ENCODE assay signal across 1 cellular context in the genomic region with DNA sequence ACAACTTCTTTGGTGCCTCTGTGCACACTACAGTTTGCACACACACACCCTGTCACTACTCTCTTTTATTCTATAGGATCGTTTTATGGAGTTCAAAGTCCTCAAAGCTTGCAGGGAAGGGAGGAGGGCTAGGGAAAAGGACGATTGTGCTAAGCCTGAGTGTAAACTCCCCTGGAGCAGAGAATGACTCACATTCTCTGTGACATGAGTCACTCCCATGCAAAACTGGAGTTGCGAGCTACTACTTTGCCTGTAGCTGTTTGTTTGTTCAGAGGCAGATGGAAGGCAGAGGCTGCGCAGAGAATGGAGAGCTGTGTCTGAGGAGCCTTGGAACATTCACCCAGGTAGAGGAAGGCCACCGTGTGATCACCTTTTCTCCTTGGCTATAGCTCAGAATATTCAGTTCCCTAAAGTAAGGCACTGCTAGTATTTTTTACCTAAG.
TF ChIP-seq lines count a peak whose summit lies in the region.

No MANE protein-coding gene starts in this region.

TF ChIP-seq in HepG2, 621 proteins besides CTCF, POLR2A, EP300 and RAD21 (continued from another document and continues in another):
- TF ChIP-seq MLX (CRISPR knock-in tag; IDR thresholded peaks at IDR 0.05) (0 out of 2 replicates have a peak, but pooled peaks have one; percentile 47), RBAK (CRISPR knock-in tag; IDR thresholded peaks at IDR 0.05) (no peak), HES4 (CRISPR knock-in tag; IDR thresholded peaks at IDR 0.05; ENCODE audit: borderline replicate concordance) (no peak), ZNF883 (CRISPR knock-in tag; IDR thresholded peaks at IDR 0.05; ENCODE audit: not compliant biosample characterization) (no peak), ARHGAP35 (CRISPR knock-in tag; IDR thresholded peaks at IDR 0.05; ENCODE audit: borderline replicate concordance) (no peak), ZSCAN9 (CRISPR knock-in tag; IDR thresholded peaks at IDR 0.05; ENCODE audit: borderline replicate concordance) (peak; percentile 23; the same call in 1 of the 2 replicates), MTF2 (CRISPR knock-in tag; IDR thresholded peaks at IDR 0.05; ENCODE audit: borderline replicate concordance) (no peak), MED1 (CRISPR knock-in tag; IDR thresholded peaks at IDR 0.05) (peak; percentile 88), KMT2A (CRISPR knock-in tag; IDR thresholded peaks at IDR 0.05) (0 out of 2 replicates have a peak, but pooled peaks have one; percentile 39), ZMYM3 (CRISPR knock-in tag; IDR thresholded peaks at IDR 0.05) (peak; percentile 74), NFRKB (IDR thresholded peaks at IDR 0.05) (no peak), HMG20A (CRISPR knock-in tag; IDR thresholded peaks at IDR 0.05; ENCODE audit: borderline replicate concordance) (peak; percentile 90; the same call in 1 of the 2 replicates), PATZ1 (CRISPR knock-in tag; IDR thresholded peaks at IDR 0.05) (0 out of 2 replicates have a peak, but pooled peaks have one; percentile 33), MBD4 (IDR thresholded peaks at IDR 0.05; ENCODE audit: borderline replicate concordance, low read length) (no peak), EED (CRISPR knock-in tag; IDR thresholded peaks at IDR 0.05) (no peak), FOXC1 (CRISPR knock-in tag; IDR thresholded peaks at IDR 0.05; ENCODE audit: borderline replicate concordance) (no peak), SNRNP70 (IDR thresholded peaks at IDR 0.05; ENCODE audit: low read depth, low read length) (no peak), ZFX (CRISPR knock-in tag; IDR thresholded peaks at IDR 0.05; ENCODE audit: low read depth) (no peak), ZNF703 (CRISPR knock-in tag; IDR thresholded peaks at IDR 0.05; ENCODE audit: borderline replicate concordance) (no peak), JUND (CRISPR knock-in tag; IDR thresholded peaks at IDR 0.05) (peak; percentile 98), HNRNPUL1 (IDR thresholded peaks at IDR 0.05; ENCODE audit: low read depth, low read length) (no peak), RXRB (CRISPR knock-in tag; IDR thresholded peaks at IDR 0.05; ENCODE audit: borderline replicate concordance) (peak; percentile 65), ZNF550 (CRISPR knock-in tag; IDR thresholded peaks at IDR 0.05; ENCODE audit: borderline replicate concordance) (no peak), GPN1 (CRISPR knock-in tag; IDR thresholded peaks at IDR 0.05; ENCODE audit: borderline replicate concordance) (no peak), ZNF232 (CRISPR knock-in tag; IDR thresholded peaks at IDR 0.05; ENCODE audit: borderline replicate concordance) (no peak), ZKSCAN1 (IDR thresholded peaks at IDR 0.05; ENCODE audit: low read length) (no peak)
- TF ChIP-seq, protein P1, sequence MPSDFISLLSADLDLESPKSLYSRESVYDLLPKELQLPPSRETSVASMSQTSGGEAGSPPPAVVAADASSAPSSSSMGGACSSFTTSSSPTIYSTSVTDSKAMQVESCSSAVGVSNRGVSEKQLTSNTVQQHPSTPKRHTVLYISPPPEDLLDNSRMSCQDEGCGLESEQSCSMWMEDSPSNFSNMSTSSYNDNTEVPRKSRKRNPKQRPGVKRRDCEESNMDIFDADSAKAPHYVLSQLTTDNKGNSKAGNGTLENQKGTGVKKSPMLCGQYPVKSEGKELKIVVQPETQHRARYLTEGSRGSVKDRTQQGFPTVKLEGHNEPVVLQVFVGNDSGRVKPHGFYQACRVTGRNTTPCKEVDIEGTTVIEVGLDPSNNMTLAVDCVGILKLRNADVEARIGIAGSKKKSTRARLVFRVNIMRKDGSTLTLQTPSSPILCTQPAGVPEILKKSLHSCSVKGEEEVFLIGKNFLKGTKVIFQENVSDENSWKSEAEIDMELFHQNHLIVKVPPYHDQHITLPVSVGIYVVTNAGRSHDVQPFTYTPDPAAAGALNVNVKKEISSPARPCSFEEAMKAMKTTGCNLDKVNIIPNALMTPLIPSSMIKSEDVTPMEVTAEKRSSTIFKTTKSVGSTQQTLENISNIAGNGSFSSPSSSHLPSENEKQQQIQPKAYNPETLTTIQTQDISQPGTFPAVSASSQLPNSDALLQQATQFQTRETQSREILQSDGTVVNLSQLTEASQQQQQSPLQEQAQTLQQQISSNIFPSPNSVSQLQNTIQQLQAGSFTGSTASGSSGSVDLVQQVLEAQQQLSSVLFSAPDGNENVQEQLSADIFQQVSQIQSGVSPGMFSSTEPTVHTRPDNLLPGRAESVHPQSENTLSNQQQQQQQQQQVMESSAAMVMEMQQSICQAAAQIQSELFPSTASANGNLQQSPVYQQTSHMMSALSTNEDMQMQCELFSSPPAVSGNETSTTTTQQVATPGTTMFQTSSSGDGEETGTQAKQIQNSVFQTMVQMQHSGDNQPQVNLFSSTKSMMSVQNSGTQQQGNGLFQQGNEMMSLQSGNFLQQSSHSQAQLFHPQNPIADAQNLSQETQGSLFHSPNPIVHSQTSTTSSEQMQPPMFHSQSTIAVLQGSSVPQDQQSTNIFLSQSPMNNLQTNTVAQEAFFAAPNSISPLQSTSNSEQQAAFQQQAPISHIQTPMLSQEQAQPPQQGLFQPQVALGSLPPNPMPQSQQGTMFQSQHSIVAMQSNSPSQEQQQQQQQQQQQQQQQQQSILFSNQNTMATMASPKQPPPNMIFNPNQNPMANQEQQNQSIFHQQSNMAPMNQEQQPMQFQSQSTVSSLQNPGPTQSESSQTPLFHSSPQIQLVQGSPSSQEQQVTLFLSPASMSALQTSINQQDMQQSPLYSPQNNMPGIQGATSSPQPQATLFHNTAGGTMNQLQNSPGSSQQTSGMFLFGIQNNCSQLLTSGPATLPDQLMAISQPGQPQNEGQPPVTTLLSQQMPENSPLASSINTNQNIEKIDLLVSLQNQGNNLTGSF (CRISPR knock-in tag; IDR thresholded peaks at IDR 0.05) = no peak
- TF ChIP-seq, protein P2, sequence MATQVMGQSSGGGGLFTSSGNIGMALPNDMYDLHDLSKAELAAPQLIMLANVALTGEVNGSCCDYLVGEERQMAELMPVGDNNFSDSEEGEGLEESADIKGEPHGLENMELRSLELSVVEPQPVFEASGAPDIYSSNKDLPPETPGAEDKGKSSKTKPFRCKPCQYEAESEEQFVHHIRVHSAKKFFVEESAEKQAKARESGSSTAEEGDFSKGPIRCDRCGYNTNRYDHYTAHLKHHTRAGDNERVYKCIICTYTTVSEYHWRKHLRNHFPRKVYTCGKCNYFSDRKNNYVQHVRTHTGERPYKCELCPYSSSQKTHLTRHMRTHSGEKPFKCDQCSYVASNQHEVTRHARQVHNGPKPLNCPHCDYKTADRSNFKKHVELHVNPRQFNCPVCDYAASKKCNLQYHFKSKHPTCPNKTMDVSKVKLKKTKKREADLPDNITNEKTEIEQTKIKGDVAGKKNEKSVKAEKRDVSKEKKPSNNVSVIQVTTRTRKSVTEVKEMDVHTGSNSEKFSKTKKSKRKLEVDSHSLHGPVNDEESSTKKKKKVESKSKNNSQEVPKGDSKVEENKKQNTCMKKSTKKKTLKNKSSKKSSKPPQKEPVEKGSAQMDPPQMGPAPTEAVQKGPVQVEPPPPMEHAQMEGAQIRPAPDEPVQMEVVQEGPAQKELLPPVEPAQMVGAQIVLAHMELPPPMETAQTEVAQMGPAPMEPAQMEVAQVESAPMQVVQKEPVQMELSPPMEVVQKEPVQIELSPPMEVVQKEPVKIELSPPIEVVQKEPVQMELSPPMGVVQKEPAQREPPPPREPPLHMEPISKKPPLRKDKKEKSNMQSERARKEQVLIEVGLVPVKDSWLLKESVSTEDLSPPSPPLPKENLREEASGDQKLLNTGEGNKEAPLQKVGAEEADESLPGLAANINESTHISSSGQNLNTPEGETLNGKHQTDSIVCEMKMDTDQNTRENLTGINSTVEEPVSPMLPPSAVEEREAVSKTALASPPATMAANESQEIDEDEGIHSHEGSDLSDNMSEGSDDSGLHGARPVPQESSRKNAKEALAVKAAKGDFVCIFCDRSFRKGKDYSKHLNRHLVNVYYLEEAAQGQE (IDR thresholded peaks at IDR 0.05; ENCODE audit: borderline replicate concordance in 1 of 2, low read depth in 1 of 2, low read length in 2 of 2) = no peak; a peak in 1 of 4 replicates
- TF ChIP-seq, protein P3, sequence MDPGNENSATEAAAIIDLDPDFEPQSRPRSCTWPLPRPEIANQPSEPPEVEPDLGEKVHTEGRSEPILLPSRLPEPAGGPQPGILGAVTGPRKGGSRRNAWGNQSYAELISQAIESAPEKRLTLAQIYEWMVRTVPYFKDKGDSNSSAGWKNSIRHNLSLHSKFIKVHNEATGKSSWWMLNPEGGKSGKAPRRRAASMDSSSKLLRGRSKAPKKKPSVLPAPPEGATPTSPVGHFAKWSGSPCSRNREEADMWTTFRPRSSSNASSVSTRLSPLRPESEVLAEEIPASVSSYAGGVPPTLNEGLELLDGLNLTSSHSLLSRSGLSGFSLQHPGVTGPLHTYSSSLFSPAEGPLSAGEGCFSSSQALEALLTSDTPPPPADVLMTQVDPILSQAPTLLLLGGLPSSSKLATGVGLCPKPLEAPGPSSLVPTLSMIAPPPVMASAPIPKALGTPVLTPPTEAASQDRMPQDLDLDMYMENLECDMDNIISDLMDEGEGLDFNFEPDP (CRISPR knock-in tag; conservative IDR thresholded peaks at IDR 0.05) = no peak
- TF ChIP-seq, protein P4, sequence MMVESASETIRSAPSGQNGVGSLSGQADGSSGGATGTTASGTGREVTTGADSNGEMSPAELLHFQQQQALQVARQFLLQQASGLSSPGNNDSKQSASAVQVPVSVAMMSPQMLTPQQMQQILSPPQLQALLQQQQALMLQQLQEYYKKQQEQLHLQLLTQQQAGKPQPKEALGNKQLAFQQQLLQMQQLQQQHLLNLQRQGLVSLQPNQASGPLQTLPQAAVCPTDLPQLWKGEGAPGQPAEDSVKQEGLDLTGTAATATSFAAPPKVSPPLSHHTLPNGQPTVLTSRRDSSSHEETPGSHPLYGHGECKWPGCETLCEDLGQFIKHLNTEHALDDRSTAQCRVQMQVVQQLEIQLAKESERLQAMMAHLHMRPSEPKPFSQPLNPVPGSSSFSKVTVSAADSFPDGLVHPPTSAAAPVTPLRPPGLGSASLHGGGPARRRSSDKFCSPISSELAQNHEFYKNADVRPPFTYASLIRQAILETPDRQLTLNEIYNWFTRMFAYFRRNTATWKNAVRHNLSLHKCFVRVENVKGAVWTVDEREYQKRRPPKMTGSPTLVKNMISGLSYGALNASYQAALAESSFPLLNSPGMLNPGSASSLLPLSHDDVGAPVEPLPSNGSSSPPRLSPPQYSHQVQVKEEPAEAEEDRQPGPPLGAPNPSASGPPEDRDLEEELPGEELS (CRISPR knock-in tag; IDR thresholded peaks at IDR 0.05) = peak; percentile 89
- TF ChIP-seq, protein P5, sequence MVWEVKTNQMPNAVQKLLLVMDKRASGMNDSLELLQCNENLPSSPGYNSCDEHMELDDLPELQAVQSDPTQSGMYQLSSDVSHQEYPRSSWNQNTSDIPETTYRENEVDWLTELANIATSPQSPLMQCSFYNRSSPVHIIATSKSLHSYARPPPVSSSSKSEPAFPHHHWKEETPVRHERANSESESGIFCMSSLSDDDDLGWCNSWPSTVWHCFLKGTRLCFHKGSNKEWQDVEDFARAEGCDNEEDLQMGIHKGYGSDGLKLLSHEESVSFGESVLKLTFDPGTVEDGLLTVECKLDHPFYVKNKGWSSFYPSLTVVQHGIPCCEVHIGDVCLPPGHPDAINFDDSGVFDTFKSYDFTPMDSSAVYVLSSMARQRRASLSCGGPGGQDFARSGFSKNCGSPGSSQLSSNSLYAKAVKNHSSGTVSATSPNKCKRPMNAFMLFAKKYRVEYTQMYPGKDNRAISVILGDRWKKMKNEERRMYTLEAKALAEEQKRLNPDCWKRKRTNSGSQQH (CRISPR knock-in tag; IDR thresholded peaks at IDR 0.05; ENCODE audit: low read depth) = no peak
- TF ChIP-seq, protein P6, sequence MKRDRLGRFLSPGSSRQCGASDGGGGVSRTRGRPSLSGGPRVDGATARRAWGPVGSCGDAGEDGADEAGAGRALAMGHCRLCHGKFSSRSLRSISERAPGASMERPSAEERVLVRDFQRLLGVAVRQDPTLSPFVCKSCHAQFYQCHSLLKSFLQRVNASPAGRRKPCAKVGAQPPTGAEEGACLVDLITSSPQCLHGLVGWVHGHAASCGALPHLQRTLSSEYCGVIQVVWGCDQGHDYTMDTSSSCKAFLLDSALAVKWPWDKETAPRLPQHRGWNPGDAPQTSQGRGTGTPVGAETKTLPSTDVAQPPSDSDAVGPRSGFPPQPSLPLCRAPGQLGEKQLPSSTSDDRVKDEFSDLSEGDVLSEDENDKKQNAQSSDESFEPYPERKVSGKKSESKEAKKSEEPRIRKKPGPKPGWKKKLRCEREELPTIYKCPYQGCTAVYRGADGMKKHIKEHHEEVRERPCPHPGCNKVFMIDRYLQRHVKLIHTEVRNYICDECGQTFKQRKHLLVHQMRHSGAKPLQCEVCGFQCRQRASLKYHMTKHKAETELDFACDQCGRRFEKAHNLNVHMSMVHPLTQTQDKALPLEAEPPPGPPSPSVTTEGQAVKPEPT (CRISPR knock-in tag; IDR thresholded peaks at IDR 0.05; ENCODE audit: low read depth) = no peak
- TF ChIP-seq, protein P7, sequence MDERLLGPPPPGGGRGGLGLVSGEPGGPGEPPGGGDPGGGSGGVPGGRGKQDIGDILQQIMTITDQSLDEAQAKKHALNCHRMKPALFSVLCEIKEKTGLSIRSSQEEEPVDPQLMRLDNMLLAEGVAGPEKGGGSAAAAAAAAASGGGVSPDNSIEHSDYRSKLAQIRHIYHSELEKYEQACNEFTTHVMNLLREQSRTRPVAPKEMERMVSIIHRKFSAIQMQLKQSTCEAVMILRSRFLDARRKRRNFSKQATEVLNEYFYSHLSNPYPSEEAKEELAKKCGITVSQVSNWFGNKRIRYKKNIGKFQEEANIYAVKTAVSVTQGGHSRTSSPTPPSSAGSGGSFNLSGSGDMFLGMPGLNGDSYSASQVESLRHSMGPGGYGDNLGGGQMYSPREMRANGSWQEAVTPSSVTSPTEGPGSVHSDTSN (CRISPR knock-in tag; IDR thresholded peaks at IDR 0.05) = no peak
- TF ChIP-seq, protein P8, sequence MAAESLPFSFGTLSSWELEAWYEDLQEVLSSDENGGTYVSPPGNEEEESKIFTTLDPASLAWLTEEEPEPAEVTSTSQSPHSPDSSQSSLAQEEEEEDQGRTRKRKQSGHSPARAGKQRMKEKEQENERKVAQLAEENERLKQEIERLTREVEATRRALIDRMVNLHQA (CRISPR knock-in tag; IDR thresholded peaks at IDR 0.05) = no peak
